11 cellular contexts compared by ENCODE assay signal in the genomic region with DNA sequence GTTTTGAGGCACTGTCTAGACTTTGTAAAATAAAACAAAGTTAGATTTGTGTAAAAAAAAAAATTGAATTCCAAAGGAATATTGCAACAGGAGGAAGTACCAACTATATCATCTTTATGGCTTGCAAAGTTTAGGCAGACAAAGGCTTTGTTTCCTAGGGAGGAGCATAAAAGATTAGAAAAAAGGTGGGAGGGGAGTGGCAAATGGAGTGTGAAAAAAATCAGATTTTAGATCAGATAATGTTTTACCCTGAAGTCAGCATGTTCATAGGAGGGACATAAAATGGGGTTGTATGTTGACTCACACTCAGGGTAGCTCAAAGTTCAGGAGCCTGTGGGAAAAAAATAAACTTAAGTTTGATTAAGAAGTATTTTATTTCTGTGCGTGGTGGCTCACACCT.
"Had no signal": no experiment of that assay in that cellular context is flagged by ENCODE, and none has a peak within 500 bp of the region (broad histone marks: within the 10 kb centered on the region; RNA-seq: fewer than 3 reads in every experiment).

No MANE protein-coding gene starts in this region.

- H3K9me3 ChIP-seq: thyroid gland, vagina had no signal

- H3K36me3 ChIP-seq: thyroid gland, vagina had no signal

- H3K4me3 Mint-ChIP-seq: activated CD4-positive, alpha-beta memory T cell treated with anti-CD3 and anti-CD28 coated beads, Interleukin-2, amount 10 ng/mL, durations not matched to agents 7 days and 5 days; activated naive CD8-positive, alpha-beta T cell treated with anti-CD3 and anti-CD28 coated beads, Interleukin-2, amount 50 U/mL, for 24 hours; endodermal cell; nephron progenitor cell; stimulated activated effector memory CD8-positive, alpha-beta T cell treated with anti-CD3 and anti-CD28 coated beads, Interleukin-12 subunit alpha, Interleukin-12 subunit beta, amount 100 ng/mL, for 72 hours had no signal

- H3K27me3 Mint-ChIP-seq: activated CD4-positive, alpha-beta memory T cell treated with anti-CD3 and anti-CD28 coated beads, Interleukin-2, amount 10 ng/mL, durations not matched to agents 7 days and 5 days; activated naive CD8-positive, alpha-beta T cell treated with anti-CD3 and anti-CD28 coated beads, Interleukin-2, amount 50 U/mL, for 24 hours had no signal

- H3K27me3 ChIP-seq: thyroid gland, vagina had no signal

- H3K4me3 ChIP-seq: thyroid gland, vagina had no signal

- ATAC-seq: activated naive CD8-positive, alpha-beta T cell treated with anti-CD3 and anti-CD28 coated beads, Interleukin-2, amount 50 U/mL, for 24 hours; esophagus mucosa; stimulated activated effector memory CD8-positive, alpha-beta T cell treated with anti-CD3 and anti-CD28 coated beads, Interleukin-12 subunit alpha, Interleukin-12 subunit beta, amount 100 ng/mL, for 72 hours had no signal

- H3K27ac Mint-ChIP-seq: activated CD4-positive, alpha-beta memory T cell treated with anti-CD3 and anti-CD28 coated beads, Interleukin-2, amount 10 ng/mL, durations not matched to agents 7 days and 5 days; activated naive CD8-positive, alpha-beta T cell treated with anti-CD3 and anti-CD28 coated beads, Interleukin-2, amount 50 U/mL, for 24 hours; endodermal cell; nephron progenitor cell; stimulated activated effector memory CD8-positive, alpha-beta T cell treated with anti-CD3 and anti-CD28 coated beads, Interleukin-12 subunit alpha, Interleukin-12 subunit beta, amount 100 ng/mL, for 72 hours had no signal

- H3K27ac ChIP-seq: thyroid gland, vagina had no signal

- DNase-seq: activated CD4-positive, alpha-beta memory T cell treated with anti-CD3 and anti-CD28 coated beads, Interleukin-2, amount 10 ng/mL, durations not matched to agents 7 days and 5 days; activated CD4-positive, alpha-beta T cell treated with anti-CD3 and anti-CD28 coated beads for 1 hour; activated naive CD4-positive, alpha-beta T cell treated with Interleukin-2 at 50 U/mL for 16 hours; activated naive CD8-positive, alpha-beta T cell treated with anti-CD3 and anti-CD28 coated beads, Interleukin-2, amount 50 U/mL, for 24 hours; foreskin fibroblast; nephron progenitor cell; thyroid gland had no signal

- H3K9me3 Mint-ChIP-seq: stimulated activated effector memory CD8-positive, alpha-beta T cell treated with anti-CD3 and anti-CD28 coated beads, Interleukin-12 subunit alpha, Interleukin-12 subunit beta, amount 100 ng/mL, for 72 hours had no signal
